8 cellular contexts compared by ENCODE assay signal in genomic region chr11:126303623-126304456, GRCh38. TPM values are rescaled to one million over a fixed set of nuclear protein-coding genes. Genes with fewer than 3 reads are reported as not detected.
DNase-seq lines count a peak whose midpoint lies in the region; ATAC-seq and TF ChIP-seq lines count a peak whose summit lies in the region.

A gene with protein sequence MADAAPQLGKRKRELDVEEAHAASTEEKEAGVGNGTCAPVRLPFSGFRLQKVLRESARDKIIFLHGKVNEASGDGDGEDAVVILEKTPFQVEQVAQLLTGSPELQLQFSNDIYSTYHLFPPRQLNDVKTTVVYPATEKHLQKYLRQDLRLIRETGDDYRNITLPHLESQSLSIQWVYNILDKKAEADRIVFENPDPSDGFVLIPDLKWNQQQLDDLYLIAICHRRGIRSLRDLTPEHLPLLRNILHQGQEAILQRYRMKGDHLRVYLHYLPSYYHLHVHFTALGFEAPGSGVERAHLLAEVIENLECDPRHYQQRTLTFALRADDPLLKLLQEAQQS (plus strand): TSS chr11:126304060. CDS start chr11:126304081, 21 bp downstream.

- POLR2A ChIA-PET in GM10248 (lab: Yijun Ruan, JAX), result interaction anchor here (1.0 kb wide), 1 partner anchor 10 kb away, joined by 3 read pairs; no protein-coding TSS in a partner anchor

- peaks cover 7% of the 10 kb centered on the region for H3K4me1 ChIP-seq in thymus (ENCODE audit: control insufficient read depth, insufficient read depth, low read length)

- H3K4me3 Mint-ChIP-seq in activated naive CD8-positive, alpha-beta T cell, result peak within 1 kb of the TSS; percentile 87
- peak within 1 kb of the TSS; percentile 94 for H3K4me3 Mint-ChIP-seq in osteocyte (ENCODE audit: unreplicated experiment)

- H3K4me1 Mint-ChIP-seq in activated naive CD8-positive, alpha-beta T cell (ENCODE audit: low read depth), result peaks cover 38% of the 10 kb centered on the region
- H3K4me1 Mint-ChIP-seq in osteocyte (ENCODE audit: unreplicated experiment), result peaks cover 35% of the 10 kb centered on the region

- peaks cover 11% of the 10 kb centered on the region for H3K36me3 ChIP-seq in thymus (ENCODE audit: control insufficient read depth, insufficient read depth)

- H3K27ac Mint-ChIP-seq in activated naive CD8-positive, alpha-beta T cell, result peak within 1 kb of the TSS; percentile 98
- peak within 1 kb of the TSS; percentile 95 for H3K27ac Mint-ChIP-seq in osteocyte (ENCODE audit: unreplicated experiment)

- peaks cover 6% of the 10 kb centered on the region for H3K36me3 Mint-ChIP-seq in activated naive CD8-positive, alpha-beta T cell
- H3K36me3 Mint-ChIP-seq in osteocyte (ENCODE audit: unreplicated experiment), result peaks cover 4% of the 10 kb centered on the region

- no peaks in the 10 kb centered on the region for H3K27me3 ChIP-seq in thymus (ENCODE audit: control insufficient read depth, insufficient read depth)

- 2% methylated on average over 61 of the region's 61 CpGs for WGBS in thymus

- CTCF ChIA-PET in GM10248 (lab: Yijun Ruan, JAX), result interaction anchor here (1.0 to 1.4 kb wide), 2 partner anchors 15 to 16 kb away, joined by 4 read pairs; no protein-coding TSS in a partner anchor

- peak; percentile 88 for ATAC-seq in HG02588 (IDR thresholded peaks at IDR 0.05; ENCODE audit: unreplicated experiment)

- no peaks in the 10 kb centered on the region for H3K9me3 ChIP-seq in thymus (ENCODE audit: control insufficient read depth)

- peak; percentile 93 for DNase-seq in GM10248 (ENCODE audit: extremely low spot score)
- peak; percentile 88 for DNase-seq in NCI-H1092 (lab: John Stamatoyannopoulos, UW)
- DNase-seq in SKM-1 (lab: John Stamatoyannopoulos, UW; ENCODE audit: unreplicated experiment), result peak; percentile 66
- peak; percentile 89 for DNase-seq in glomerular visceral epithelial cell (ENCODE audit: extremely low spot score)
- DNase-seq in osteocyte (ENCODE audit: extremely low spot score, unreplicated experiment), result peak; percentile 98

- TF ChIP-seq CTCF in GM10248 (IDR thresholded peaks at IDR 0.05; ENCODE audit: control extremely low read depth, extremely low read depth, low read depth, missing control alignments) (no peak), osteocyte (IDR thresholded peaks at IDR 0.05) (no peak)

- H3K9me3 Mint-ChIP-seq in activated naive CD8-positive, alpha-beta T cell (ENCODE audit: low read depth), result peaks cover 3% of the 10 kb centered on the region
- H3K9me3 Mint-ChIP-seq in osteocyte (ENCODE audit: unreplicated experiment), result no peaks in the 10 kb centered on the region

- H3K27ac ChIP-seq in thymus (ENCODE audit: low read depth), result peak within 1 kb of the TSS; percentile 97

- H3K4me3 ChIP-seq in thymus (ENCODE audit: low read length), result peak within 1 kb of the TSS; percentile 94

- no peaks in the 10 kb centered on the region for H3K27me3 Mint-ChIP-seq in activated naive CD8-positive, alpha-beta T cell
- H3K27me3 Mint-ChIP-seq in osteocyte (ENCODE audit: unreplicated experiment), result no peaks in the 10 kb centered on the region

RNA-seq across cellular contexts. Expression of the gene that starts here (rescaled TPM):
- 11.2 and 15.2 TPM in 2 replicates for total RNA-seq in osteocyte
- 17.2 TPM for polyA plus RNA-seq in thymus

Comparison
In these comparisons a context has a peak if more than half of its experiments do, and no peak if none do; other contexts are left out.
1. Peak in every context shown above with its lines: DNase-seq, ATAC-seq, H3K4me3 ChIP-seq and H3K27ac ChIP-seq.